22 cellular contexts compared by ENCODE assay signal in the genomic region with DNA sequence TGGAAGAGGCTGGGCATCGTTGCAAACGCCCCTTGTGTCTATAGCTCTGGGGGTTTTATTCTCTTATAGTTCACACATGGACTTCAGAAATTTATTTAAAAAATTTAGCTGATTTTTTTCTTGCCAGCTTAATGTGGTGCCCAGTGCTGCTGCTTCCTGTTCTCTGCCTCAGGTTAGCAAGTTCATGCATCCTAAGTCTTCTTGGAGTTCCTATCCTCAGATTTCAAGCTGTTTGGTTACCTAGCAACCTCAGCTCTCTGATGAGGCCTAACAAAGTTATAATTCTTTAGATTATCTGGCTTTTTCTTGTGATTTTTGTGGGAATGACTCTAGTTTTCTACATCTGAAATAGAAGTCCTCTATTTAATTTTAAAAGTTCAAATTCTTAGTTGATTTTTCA.
"Had no signal": no experiment of that assay in that cellular context is flagged by ENCODE, and none has a peak within 500 bp of the region (broad histone marks: within the 10 kb centered on the region; RNA-seq: fewer than 3 reads in every experiment).

No MANE protein-coding gene starts in this region.

- DNase-seq: erythroblast; foreskin keratinocyte; kidney glomerular epithelial cell; mammary epithelial cell; mucosa of descending colon; naive thymus-derived CD8-positive, alpha-beta T cell; occipital lobe; pancreas; spleen; stimulated activated CD4-positive, alpha-beta T cell treated with anti-CD3 and anti-CD28 coated beads, Interleukin-15, amount 100 ng/mL, for 24 hours; stimulated activated CD4-positive, alpha-beta T cell treated with anti-CD3 and anti-CD28 coated beads, Interleukin-1b, Interleukin-23, amount 100 ng/mL, for 48 hours; stimulated activated CD4-positive, alpha-beta T cell treated with anti-CD3 and anti-CD28 coated beads, Interleukin-4, amount 100 ng/mL, for 24 hours; upper lobe of right lung had no signal

- H3K27ac Mint-ChIP-seq: dendritic cell treated with granulocyte-macrophage colony-stimulating factor and Interleukin-4, amounts not matched to agents 40 ng/mL and 50 ng/mL, for 4 days; naive thymus-derived CD8-positive, alpha-beta T cell; progenitor cell of endocrine pancreas; stimulated activated memory B cell treated with anti-CD40 and anti-IgM and Interleukin-4, amounts not matched to agents 10 μg/mL and 1 μg/mL and 100 μg/mL, for 72 hours; stimulated activated naive CD8-positive, alpha-beta T cell treated with anti-CD3 and anti-CD28 coated beads, Interleukin-15, Interleukin-2, amounts not matched to agents 100 ng/mL and 50 ng/mL, for 24 hours had no signal

- H3K4me3 Mint-ChIP-seq: dendritic cell treated with granulocyte-macrophage colony-stimulating factor and Interleukin-4, amounts not matched to agents 40 ng/mL and 50 ng/mL, for 4 days; naive thymus-derived CD8-positive, alpha-beta T cell; neural crest cell; stimulated activated memory B cell treated with anti-CD40 and anti-IgM and Interleukin-4, amounts not matched to agents 10 μg/mL and 1 μg/mL and 100 μg/mL, for 72 hours; stimulated activated naive CD8-positive, alpha-beta T cell treated with anti-CD3 and anti-CD28 coated beads, Interleukin-15, Interleukin-2, amounts not matched to agents 100 ng/mL and 50 ng/mL, for 24 hours had no signal

- H3K4me1 Mint-ChIP-seq: naive thymus-derived CD8-positive, alpha-beta T cell; stimulated activated memory B cell treated with anti-CD40 and anti-IgM and Interleukin-4, amounts not matched to agents 10 μg/mL and 1 μg/mL and 100 μg/mL, for 72 hours had no signal

- H3K36me3 ChIP-seq: pancreas, spleen, upper lobe of right lung, vagina had no signal

- H3K27me3 ChIP-seq: foreskin keratinocyte, pancreas, spleen, tibial nerve, upper lobe of right lung, vagina had no signal

- ATAC-seq: foreskin keratinocyte; left lobe of liver; mucosa of descending colon; naive thymus-derived CD8-positive, alpha-beta T cell; pancreas; sciatic nerve; stimulated activated memory B cell treated with anti-CD40 and anti-IgM and Interleukin-4, amounts not matched to agents 10 μg/mL and 1 μg/mL and 100 μg/mL, for 72 hours; upper lobe of right lung had no signal

- H3K27me3 Mint-ChIP-seq: dendritic cell treated with granulocyte-macrophage colony-stimulating factor and Interleukin-4, amounts not matched to agents 40 ng/mL and 50 ng/mL, for 4 days; naive thymus-derived CD8-positive, alpha-beta T cell; progenitor cell of endocrine pancreas; stimulated activated memory B cell treated with anti-CD40 and anti-IgM and Interleukin-4, amounts not matched to agents 10 μg/mL and 1 μg/mL and 100 μg/mL, for 72 hours; stimulated activated naive CD8-positive, alpha-beta T cell treated with anti-CD3 and anti-CD28 coated beads, Interleukin-15, Interleukin-2, amounts not matched to agents 100 ng/mL and 50 ng/mL, for 24 hours had no signal

- H3K4me3 ChIP-seq: mucosa of descending colon, pancreas, spleen, tibial nerve, upper lobe of right lung, vagina had no signal

- H3K9me3 ChIP-seq: mucosa of descending colon, pancreas, upper lobe of right lung, vagina had no signal

- H3K27ac ChIP-seq: foreskin keratinocyte, pancreas, spleen, tibial nerve, upper lobe of right lung, vagina had no signal

- H3K9me3 Mint-ChIP-seq: dendritic cell treated with granulocyte-macrophage colony-stimulating factor and Interleukin-4, amounts not matched to agents 40 ng/mL and 50 ng/mL, for 4 days; neural crest cell; stimulated activated naive CD8-positive, alpha-beta T cell treated with anti-CD3 and anti-CD28 coated beads, Interleukin-15, Interleukin-2, amounts not matched to agents 100 ng/mL and 50 ng/mL, for 24 hours had no signal

- H3K4me1 ChIP-seq: foreskin keratinocyte, pancreas, spleen, tibial nerve, upper lobe of right lung, vagina had no signal
